8 cellular contexts compared by ENCODE assay signal in genomic region chr2:214809751-214810564, GRCh38. TPM values are rescaled to one million over a fixed set of nuclear protein-coding genes. Genes with fewer than 3 reads are reported as not detected.
A peak's percentile ranks its signal among the peaks of the same experiment; 100 is the strongest.
DNase-seq lines count a peak whose midpoint lies in the region; ATAC-seq and TF ChIP-seq lines count a peak whose summit lies in the region.

No MANE protein-coding gene starts in this region.

- H3K4me3 ChIP-seq in cardiac muscle cell (peak overlapping the region; percentile 67), parathyroid adenoma (ENCODE audit: low read depth, low read length) (peak overlapping the region; percentile 92), tibial nerve (peak overlapping the region; percentile 75 to 91 (median 82))

- DNase-seq in NCI-H1092 treated with DMSO at 0.1 percent for 48 hours (lab: John Stamatoyannopoulos, UW) (peak; percentile 82), SKM-1 treated with dmso at 0.1 percent for 144 hours (lab: John Stamatoyannopoulos, UW; ENCODE audit: unreplicated experiment) (peak; percentile 96), cardiac muscle cell (ENCODE audit: low read depth in 1 of 2, low spot score in 1 of 2) (peak; percentile 100), tibial nerve (ENCODE audit: low spot score in 2 of 2) (peak; percentile 98)
- peak; percentile 100 for DNase-seq in activated naive CD8-positive, alpha-beta T cell treated with anti-CD3 and anti-CD28 coated beads, Interleukin-2, amount 10 ng/mL, durations not matched to agents 7 days and 5 days

- H3K79me2 ChIP-seq in parathyroid adenoma = peaks cover 4% of the 10 kb centered on the region

- peak overlapping the region; percentile 99 for H3K4me2 ChIP-seq in parathyroid adenoma (ENCODE audit: low read length)

- no peaks in the 10 kb centered on the region for H3K27me3 ChIP-seq in cardiac muscle cell
- no peaks in the 10 kb centered on the region for H3K27me3 ChIP-seq in parathyroid adenoma (ENCODE audit: control insufficient read depth, insufficient read depth, low read length)
- no peaks in the 10 kb centered on the region for H3K27me3 ChIP-seq in tibial nerve

- no peaks in the 10 kb centered on the region for H3K9me3 Mint-ChIP-seq in activated naive CD8-positive, alpha-beta T cell treated with anti-CD3 and anti-CD28 coated beads, Interleukin-2, amount 10 ng/mL, durations not matched to agents 7 days and 5 days

- peaks cover 10% of the 10 kb centered on the region for H3K36me3 Mint-ChIP-seq in activated naive CD8-positive, alpha-beta T cell treated with anti-CD3 and anti-CD28 coated beads, Interleukin-2, amount 10 ng/mL, durations not matched to agents 7 days and 5 days

- TF ChIP-seq POLR2A in GM10847 (IDR thresholded peaks at IDR 0.05; ENCODE audit: extremely low read depth, insufficient read length) = peak; percentile 66
- peak in 1 of 2 donors; percentile 58 for TF ChIP-seq POLR2A in tibial nerve (IDR thresholded peaks at IDR 0.05)

- no peaks in the 10 kb centered on the region for H3K36me3 ChIP-seq in cardiac muscle cell
- no peaks in the 10 kb centered on the region for H3K36me3 ChIP-seq in parathyroid adenoma (ENCODE audit: control insufficient read depth, insufficient read depth, low read length)
- H3K36me3 ChIP-seq in tibial nerve = no peaks in the 10 kb centered on the region

- no peak for TF ChIP-seq CTCF in cardiac muscle cell (IDR thresholded peaks at IDR 0.05; ENCODE audit: low read depth, low read length)
- no peak for TF ChIP-seq CTCF in parathyroid adenoma (IDR thresholded peaks at IDR 0.05)
- TF ChIP-seq CTCF in tibial nerve (IDR thresholded peaks at IDR 0.05) = no peak

- POLR2A ChIA-PET in activated naive CD8-positive, alpha-beta T cell treated with anti-CD3 and anti-CD28 coated beads, Interleukin-2, amount 10 ng/mL, durations not matched to agents 7 days and 5 days (lab: Charles Lee) = interaction anchor here (0.7 to 1.9 kb wide), 3 partner anchors 14 to 1526 kb away, joined by 3 to 5 read pairs (median 3); no protein-coding TSS in a partner anchor

- H3K9ac ChIP-seq in parathyroid adenoma = no peak overlapping the region

- H3K27ac Mint-ChIP-seq in activated naive CD8-positive, alpha-beta T cell treated with anti-CD3 and anti-CD28 coated beads, Interleukin-2, amount 10 ng/mL, durations not matched to agents 7 days and 5 days = peak overlapping the region; percentile 85

- H3K4me1 ChIP-seq in cardiac muscle cell (ENCODE audit: low read depth) (peaks cover 14% of the 10 kb centered on the region), parathyroid adenoma (peaks cover 12% of the 10 kb centered on the region), tibial nerve (peaks cover 0 to 23% (median 3%) of the 10 kb centered on the region in 4 donors)

- peak; percentile 80 for ATAC-seq in HG02623 (IDR thresholded peaks at IDR 0.05; ENCODE audit: unreplicated experiment)
- peak; percentile 92 for ATAC-seq in activated naive CD8-positive, alpha-beta T cell treated with anti-CD3 and anti-CD28 coated beads, Interleukin-2, amount 10 ng/mL, durations not matched to agents 7 days and 5 days (ENCODE audit: low read depth)

- 2% methylated on average over 48 to 51 of the region's 63 CpGs for WGBS in tibial nerve, 2 donors

- H2AFZ ChIP-seq in parathyroid adenoma = peak overlapping the region; percentile 95

- peak overlapping the region; percentile 95 for H3K4me3 Mint-ChIP-seq in activated naive CD8-positive, alpha-beta T cell treated with anti-CD3 and anti-CD28 coated beads, Interleukin-2, amount 10 ng/mL, durations not matched to agents 7 days and 5 days

- TF ChIP-seq EP300 in tibial nerve (IDR thresholded peaks at IDR 0.05) = no peak

- H3K27ac ChIP-seq in cardiac muscle cell = peak overlapping the region; percentile 86
- H3K27ac ChIP-seq in parathyroid adenoma = peak overlapping the region; percentile 87
- H3K27ac ChIP-seq in tibial nerve = peak overlapping the region; percentile 85 to 95 (median 89)

- peaks cover 3% of the 10 kb centered on the region for H3K27me3 Mint-ChIP-seq in activated naive CD8-positive, alpha-beta T cell treated with anti-CD3 and anti-CD28 coated beads, Interleukin-2, amount 10 ng/mL, durations not matched to agents 7 days and 5 days

- no peaks in the 10 kb centered on the region for H3K9me3 ChIP-seq in cardiac muscle cell (ENCODE audit: low read depth)
- no peaks in the 10 kb centered on the region for H3K9me3 ChIP-seq in parathyroid adenoma (ENCODE audit: control insufficient read depth, low read length)
- no peaks in the 10 kb centered on the region for H3K9me3 ChIP-seq in tibial nerve

- H3K4me1 Mint-ChIP-seq in activated naive CD8-positive, alpha-beta T cell treated with anti-CD3 and anti-CD28 coated beads, Interleukin-2, amount 10 ng/mL, durations not matched to agents 7 days and 5 days = peaks cover 26% of the 10 kb centered on the region

RNA-seq across cellular contexts. Expression of gene BARD1, which starts 0.5 kb away (rescaled TPM):
- total RNA-seq in activated naive CD8-positive, alpha-beta T cell treated with anti-CD3 and anti-CD28 coated beads, Interleukin-2, amount 10 ng/mL, durations not matched to agents 7 days and 5 days = 10 to 100 TPM; 39.3 to 40.8 TPM
- 18.0 and 18.8 TPM in 2 replicates for total RNA-seq in cardiac muscle cell
- 9.9 and 18.4 TPM in 2 replicates for polyA plus RNA-seq in cardiac muscle cell
- total RNA-seq in tibial nerve = 10 to 100 TPM; 11.1 to 16.0 (median 11.1) TPM

Comparison
In these comparisons a context has a peak if more than half of its experiments do, and no peak if none do; other contexts are left out.
1. Peak in every context shown above with its lines: DNase-seq, ATAC-seq, H3K4me3 ChIP-seq and H3K27ac ChIP-seq.